In genomic region chr6:13710552-13711383, GRCh38 we compare ENCODE assay signal across 1 cellular context.
TF ChIP-seq lines count a peak whose summit lies in the region.

No MANE protein-coding gene starts in this region.

TF ChIP-seq in HEK293, 187 proteins besides CTCF, POLR2A, EP300 and RAD21 (continued from another document):
- TF ChIP-seq, protein P1, sequence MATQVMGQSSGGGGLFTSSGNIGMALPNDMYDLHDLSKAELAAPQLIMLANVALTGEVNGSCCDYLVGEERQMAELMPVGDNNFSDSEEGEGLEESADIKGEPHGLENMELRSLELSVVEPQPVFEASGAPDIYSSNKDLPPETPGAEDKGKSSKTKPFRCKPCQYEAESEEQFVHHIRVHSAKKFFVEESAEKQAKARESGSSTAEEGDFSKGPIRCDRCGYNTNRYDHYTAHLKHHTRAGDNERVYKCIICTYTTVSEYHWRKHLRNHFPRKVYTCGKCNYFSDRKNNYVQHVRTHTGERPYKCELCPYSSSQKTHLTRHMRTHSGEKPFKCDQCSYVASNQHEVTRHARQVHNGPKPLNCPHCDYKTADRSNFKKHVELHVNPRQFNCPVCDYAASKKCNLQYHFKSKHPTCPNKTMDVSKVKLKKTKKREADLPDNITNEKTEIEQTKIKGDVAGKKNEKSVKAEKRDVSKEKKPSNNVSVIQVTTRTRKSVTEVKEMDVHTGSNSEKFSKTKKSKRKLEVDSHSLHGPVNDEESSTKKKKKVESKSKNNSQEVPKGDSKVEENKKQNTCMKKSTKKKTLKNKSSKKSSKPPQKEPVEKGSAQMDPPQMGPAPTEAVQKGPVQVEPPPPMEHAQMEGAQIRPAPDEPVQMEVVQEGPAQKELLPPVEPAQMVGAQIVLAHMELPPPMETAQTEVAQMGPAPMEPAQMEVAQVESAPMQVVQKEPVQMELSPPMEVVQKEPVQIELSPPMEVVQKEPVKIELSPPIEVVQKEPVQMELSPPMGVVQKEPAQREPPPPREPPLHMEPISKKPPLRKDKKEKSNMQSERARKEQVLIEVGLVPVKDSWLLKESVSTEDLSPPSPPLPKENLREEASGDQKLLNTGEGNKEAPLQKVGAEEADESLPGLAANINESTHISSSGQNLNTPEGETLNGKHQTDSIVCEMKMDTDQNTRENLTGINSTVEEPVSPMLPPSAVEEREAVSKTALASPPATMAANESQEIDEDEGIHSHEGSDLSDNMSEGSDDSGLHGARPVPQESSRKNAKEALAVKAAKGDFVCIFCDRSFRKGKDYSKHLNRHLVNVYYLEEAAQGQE (tag by site-specific recombination; IDR thresholded peaks at IDR 0.05): no peak
- TF ChIP-seq, protein P2, sequence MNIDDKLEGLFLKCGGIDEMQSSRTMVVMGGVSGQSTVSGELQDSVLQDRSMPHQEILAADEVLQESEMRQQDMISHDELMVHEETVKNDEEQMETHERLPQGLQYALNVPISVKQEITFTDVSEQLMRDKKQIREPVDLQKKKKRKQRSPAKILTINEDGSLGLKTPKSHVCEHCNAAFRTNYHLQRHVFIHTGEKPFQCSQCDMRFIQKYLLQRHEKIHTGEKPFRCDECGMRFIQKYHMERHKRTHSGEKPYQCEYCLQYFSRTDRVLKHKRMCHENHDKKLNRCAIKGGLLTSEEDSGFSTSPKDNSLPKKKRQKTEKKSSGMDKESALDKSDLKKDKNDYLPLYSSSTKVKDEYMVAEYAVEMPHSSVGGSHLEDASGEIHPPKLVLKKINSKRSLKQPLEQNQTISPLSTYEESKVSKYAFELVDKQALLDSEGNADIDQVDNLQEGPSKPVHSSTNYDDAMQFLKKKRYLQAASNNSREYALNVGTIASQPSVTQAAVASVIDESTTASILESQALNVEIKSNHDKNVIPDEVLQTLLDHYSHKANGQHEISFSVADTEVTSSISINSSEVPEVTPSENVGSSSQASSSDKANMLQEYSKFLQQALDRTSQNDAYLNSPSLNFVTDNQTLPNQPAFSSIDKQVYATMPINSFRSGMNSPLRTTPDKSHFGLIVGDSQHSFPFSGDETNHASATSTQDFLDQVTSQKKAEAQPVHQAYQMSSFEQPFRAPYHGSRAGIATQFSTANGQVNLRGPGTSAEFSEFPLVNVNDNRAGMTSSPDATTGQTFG (tag by site-specific recombination; IDR thresholded peaks at IDR 0.05; ENCODE audit: borderline replicate concordance): no peak
- TF ChIP-seq, protein P3, sequence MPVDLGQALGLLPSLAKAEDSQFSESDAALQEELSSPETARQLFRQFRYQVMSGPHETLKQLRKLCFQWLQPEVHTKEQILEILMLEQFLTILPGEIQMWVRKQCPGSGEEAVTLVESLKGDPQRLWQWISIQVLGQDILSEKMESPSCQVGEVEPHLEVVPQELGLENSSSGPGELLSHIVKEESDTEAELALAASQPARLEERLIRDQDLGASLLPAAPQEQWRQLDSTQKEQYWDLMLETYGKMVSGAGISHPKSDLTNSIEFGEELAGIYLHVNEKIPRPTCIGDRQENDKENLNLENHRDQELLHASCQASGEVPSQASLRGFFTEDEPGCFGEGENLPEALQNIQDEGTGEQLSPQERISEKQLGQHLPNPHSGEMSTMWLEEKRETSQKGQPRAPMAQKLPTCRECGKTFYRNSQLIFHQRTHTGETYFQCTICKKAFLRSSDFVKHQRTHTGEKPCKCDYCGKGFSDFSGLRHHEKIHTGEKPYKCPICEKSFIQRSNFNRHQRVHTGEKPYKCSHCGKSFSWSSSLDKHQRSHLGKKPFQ (tag by site-specific recombination; IDR thresholded peaks at IDR 0.05): no peak
- no peak for TF ChIP-seq SCRT2 (tag by site-specific recombination; IDR thresholded peaks at IDR 0.05)
- no peak for TF ChIP-seq SP3 (tag by site-specific recombination; IDR thresholded peaks at IDR 0.05)
- 0 out of 2 replicates have a peak, but pooled peaks have one; percentile 38 for TF ChIP-seq HIC1 (tag by site-specific recombination; IDR thresholded peaks at IDR 0.05)
- TF ChIP-seq, protein P4, sequence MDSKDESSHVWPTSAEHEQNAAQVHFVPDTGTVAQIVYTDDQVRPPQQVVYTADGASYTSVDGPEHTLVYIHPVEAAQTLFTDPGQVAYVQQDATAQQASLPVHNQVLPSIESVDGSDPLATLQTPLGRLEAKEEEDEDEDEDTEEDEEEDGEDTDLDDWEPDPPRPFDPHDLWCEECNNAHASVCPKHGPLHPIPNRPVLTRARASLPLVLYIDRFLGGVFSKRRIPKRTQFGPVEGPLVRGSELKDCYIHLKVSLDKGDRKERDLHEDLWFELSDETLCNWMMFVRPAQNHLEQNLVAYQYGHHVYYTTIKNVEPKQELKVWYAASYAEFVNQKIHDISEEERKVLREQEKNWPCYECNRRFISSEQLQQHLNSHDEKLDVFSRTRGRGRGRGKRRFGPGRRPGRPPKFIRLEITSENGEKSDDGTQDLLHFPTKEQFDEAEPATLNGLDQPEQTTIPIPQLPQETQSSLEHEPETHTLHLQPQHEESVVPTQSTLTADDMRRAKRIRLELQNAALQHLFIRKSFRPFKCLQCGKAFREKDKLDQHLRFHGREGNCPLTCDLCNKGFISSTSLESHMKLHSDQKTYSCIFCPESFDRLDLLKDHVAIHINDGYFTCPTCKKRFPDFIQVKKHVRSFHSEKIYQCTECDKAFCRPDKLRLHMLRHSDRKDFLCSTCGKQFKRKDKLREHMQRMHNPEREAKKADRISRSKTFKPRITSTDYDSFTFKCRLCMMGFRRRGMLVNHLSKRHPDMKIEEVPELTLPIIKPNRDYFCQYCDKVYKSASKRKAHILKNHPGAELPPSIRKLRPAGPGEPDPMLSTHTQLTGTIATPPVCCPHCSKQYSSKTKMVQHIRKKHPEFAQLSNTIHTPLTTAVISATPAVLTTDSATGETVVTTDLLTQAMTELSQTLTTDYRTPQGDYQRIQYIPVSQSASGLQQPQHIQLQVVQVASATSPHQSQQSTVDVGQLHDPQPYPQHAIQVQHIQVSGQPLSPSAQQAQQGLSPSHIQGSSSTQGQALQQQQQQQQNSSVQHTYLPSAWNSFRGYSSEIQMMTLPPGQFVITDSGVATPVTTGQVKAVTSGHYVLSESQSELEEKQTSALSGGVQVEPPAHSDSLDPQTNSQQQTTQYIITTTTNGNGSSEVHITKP (tag by site-specific recombination; IDR thresholded peaks at IDR 0.05): no peak
- no peak for TF ChIP-seq YY1 (tag by site-specific recombination; IDR thresholded peaks at IDR 0.05)
- TF ChIP-seq, protein P5, sequence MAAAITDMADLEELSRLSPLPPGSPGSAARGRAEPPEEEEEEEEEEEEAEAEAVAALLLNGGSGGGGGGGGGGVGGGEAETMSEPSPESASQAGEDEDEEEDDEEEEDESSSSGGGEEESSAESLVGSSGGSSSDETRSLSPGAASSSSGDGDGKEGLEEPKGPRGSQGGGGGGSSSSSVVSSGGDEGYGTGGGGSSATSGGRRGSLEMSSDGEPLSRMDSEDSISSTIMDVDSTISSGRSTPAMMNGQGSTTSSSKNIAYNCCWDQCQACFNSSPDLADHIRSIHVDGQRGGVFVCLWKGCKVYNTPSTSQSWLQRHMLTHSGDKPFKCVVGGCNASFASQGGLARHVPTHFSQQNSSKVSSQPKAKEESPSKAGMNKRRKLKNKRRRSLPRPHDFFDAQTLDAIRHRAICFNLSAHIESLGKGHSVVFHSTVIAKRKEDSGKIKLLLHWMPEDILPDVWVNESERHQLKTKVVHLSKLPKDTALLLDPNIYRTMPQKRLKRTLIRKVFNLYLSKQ (tag by site-specific recombination; IDR thresholded peaks at IDR 0.05; ENCODE audit: borderline replicate concordance): no peak
- TF ChIP-seq OSR2 (tag by site-specific recombination; IDR thresholded peaks at IDR 0.05): no peak
- TF ChIP-seq ZNF366 (tag by site-specific recombination; conservative IDR thresholded peaks at IDR 0.05): no peak
- no peak for TF ChIP-seq ZNF544 (tag by site-specific recombination; IDR thresholded peaks at IDR 0.05)
- TF ChIP-seq ZNF660 (tag by site-specific recombination; IDR thresholded peaks at IDR 0.05): 0 out of 2 replicates have a peak, but pooled peaks have one; percentile 34
- no peak for TF ChIP-seq ZBTB7A (tag by site-specific recombination; IDR thresholded peaks at IDR 0.05; ENCODE audit: low read depth)
- TF ChIP-seq ZFHX2 (tag by site-specific recombination; conservative IDR thresholded peaks at IDR 0.05): peak; percentile 78
- TF ChIP-seq ZNF266 (tag by site-specific recombination; IDR thresholded peaks at IDR 0.05; ENCODE audit: low read depth): no peak
- TF ChIP-seq ZBTB20 (tag by site-specific recombination; IDR thresholded peaks at IDR 0.05): peak; percentile 70
- no peak for TF ChIP-seq ZNF423 (tag by site-specific recombination; IDR thresholded peaks at IDR 0.05)
- 0 out of 2 replicates have a peak, but pooled peaks have one; percentile 35 for TF ChIP-seq ZSCAN30 (tag by site-specific recombination; IDR thresholded peaks at IDR 0.05)
- no peak for TF ChIP-seq IKZF3 (tag by site-specific recombination; IDR thresholded peaks at IDR 0.05)
- TF ChIP-seq, protein P6, sequence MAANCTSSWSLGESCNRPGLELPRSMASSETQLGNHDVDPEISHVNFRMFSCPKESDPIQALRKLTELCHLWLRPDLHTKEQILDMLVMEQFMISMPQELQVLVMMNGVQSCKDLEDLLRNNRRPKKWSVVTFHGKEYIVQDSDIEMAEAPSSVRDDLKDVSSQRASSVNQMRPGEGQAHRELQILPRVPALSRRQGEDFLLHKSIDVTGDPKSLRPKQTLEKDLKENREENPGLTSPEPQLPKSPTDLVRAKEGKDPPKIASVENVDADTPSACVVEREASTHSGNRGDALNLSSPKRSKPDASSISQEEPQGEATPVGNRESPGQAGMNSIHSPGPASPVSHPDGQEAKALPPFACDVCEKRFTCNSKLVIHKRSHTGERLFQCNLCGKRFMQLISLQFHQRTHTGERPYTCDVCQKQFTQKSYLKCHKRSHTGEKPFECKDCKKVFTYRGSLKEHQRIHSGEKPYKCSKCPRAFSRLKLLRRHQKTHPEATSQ (tag by site-specific recombination; IDR thresholded peaks at IDR 0.05): no peak
- TF ChIP-seq ZNF585B (tag by site-specific recombination; IDR thresholded peaks at IDR 0.05): no peak
- TF ChIP-seq ZNF704 (tag by site-specific recombination; IDR thresholded peaks at IDR 0.05): no peak
- no peak for TF ChIP-seq ZNF548 (tag by site-specific recombination; IDR thresholded peaks at IDR 0.05)
- TF ChIP-seq ZNF785 (tag by site-specific recombination; IDR thresholded peaks at IDR 0.05): no peak
- no peak for TF ChIP-seq WT1 (tag by site-specific recombination; IDR thresholded peaks at IDR 0.05)
- TF ChIP-seq KLF17 (tag by site-specific recombination; IDR thresholded peaks at IDR 0.05): no peak
- no peak for TF ChIP-seq ZNF280C (tag by site-specific recombination; IDR thresholded peaks at IDR 0.05)
- no peak for TF ChIP-seq ELK4 (IDR thresholded peaks at IDR 0.05; ENCODE audit: borderline replicate concordance, low read depth, low read length)
- no peak for TF ChIP-seq ZNF211 (tag by site-specific recombination; IDR thresholded peaks at IDR 0.05; ENCODE audit: low read depth)
- no peak for TF ChIP-seq ZNF404 (tag by site-specific recombination; IDR thresholded peaks at IDR 0.05)
- TF ChIP-seq ZXDB (tag by site-specific recombination; IDR thresholded peaks at IDR 0.05): no peak
- no peak for TF ChIP-seq ZSCAN23 (tag by site-specific recombination; IDR thresholded peaks at IDR 0.05)
